Comparison of ENCODE assay signal across 8 cellular contexts in the genomic region with DNA sequence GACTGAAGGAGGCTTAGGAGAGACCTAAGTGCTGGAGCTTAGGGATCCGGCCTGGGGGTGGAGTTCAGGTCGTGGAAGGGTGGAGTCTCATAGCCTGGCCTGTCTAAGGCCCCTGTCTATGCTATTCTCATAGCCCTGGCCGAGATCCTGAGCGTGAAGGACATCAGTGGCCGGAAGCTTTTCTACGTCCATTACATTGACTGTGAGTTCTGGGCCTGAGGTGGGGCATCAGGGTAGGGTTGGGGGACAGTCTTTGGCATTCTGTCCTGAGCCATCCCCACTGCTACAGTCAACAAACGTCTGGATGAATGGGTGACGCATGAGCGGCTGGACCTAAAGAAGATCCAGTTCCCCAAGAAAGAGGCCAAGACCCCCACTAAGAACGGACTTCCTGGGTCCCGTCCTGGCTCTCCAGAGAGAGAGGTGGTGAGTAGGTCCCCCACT. TPM values are rescaled to one million over a fixed set of nuclear protein-coding genes. Genes with fewer than 3 reads are reported as not detected.
DNase-seq lines count a peak whose midpoint lies in the region; ATAC-seq and TF ChIP-seq lines count a peak whose summit lies in the region.

No MANE protein-coding gene starts in this region.

- H3K27ac ChIP-seq in Panc1 (ENCODE audit: low read length), result peak overlapping the region; percentile 97
- H3K27ac ChIP-seq in esophagus (ENCODE audit: low read depth in 2 of 2, low read length in 1 of 2), result peak overlapping the region; percentile 97 to 100
- peak overlapping the region; percentile 100 for H3K27ac ChIP-seq in psoas muscle

- no peaks in the 10 kb centered on the region for H3K27me3 ChIP-seq in GM06990 (replicated peaks; ENCODE audit: control insufficient read depth, insufficient read depth, low read length)
- no peaks in the 10 kb centered on the region for H3K27me3 ChIP-seq in Panc1 (ENCODE audit: control insufficient read depth, insufficient read depth, low read length)
- no peaks in the 10 kb centered on the region for H3K27me3 ChIP-seq in esophagus (ENCODE audit: control insufficient read depth in 1 of 2, insufficient read depth in 2 of 2, low read length in 2 of 2)
- H3K27me3 ChIP-seq in psoas muscle (ENCODE audit: insufficient read depth in 3 of 3, low read length in 2 of 3), result no peaks in the 10 kb centered on the region

- peak overlapping the region; percentile 94 for H3K4me3 ChIP-seq in GM06990 (replicated peaks; ENCODE audit: low read depth, low read length)
- peak overlapping the region; percentile 59 to 84 for H3K4me3 ChIP-seq in Panc1 (ENCODE audit: low read depth in 2 of 2, low read length in 2 of 2)
- H3K4me3 ChIP-seq in esophagus (ENCODE audit: low read depth in 1 of 2, low read length in 2 of 2), result peak overlapping the region; percentile 70 to 88
- peak overlapping the region; percentile 90 for H3K4me3 ChIP-seq in psoas muscle

- no peak for ATAC-seq in Panc1
- ATAC-seq in psoas muscle, result no peak
- ATAC-seq in GM21619 (IDR thresholded peaks at IDR 0.05; ENCODE audit: unreplicated experiment), result no peak

- CTCF ChIA-PET in Panc1 (lab: Charles Lee), result interaction anchor here (0.6 to 2.3 kb wide), 5 partner anchors 32 to 172 kb away, joined by 3 to 12 read pairs (median 9); no protein-coding TSS in a partner anchor

- intact Hi-C loops in Panc1 (cut with micrococcal nuclease; ENCODE audit: unreplicated experiment) (loop anchor here (5.0 kb wide), 1 partner anchor 105 kb away; no protein-coding TSS in a partner anchor), psoas muscle (cut with DNase I) (loop anchor here in 1 of 2 donors (5.0 kb wide), 3 partner anchors 70 to 275 kb away; partner anchors contain the start of genes AP5B1 and PCNX3)

- H3K4me1 ChIP-seq in Panc1 (ENCODE audit: control insufficient read depth, insufficient read depth, low read length), result peaks cover 12% of the 10 kb centered on the region
- H3K4me1 ChIP-seq in esophagus (ENCODE audit: control insufficient read depth in 2 of 2, insufficient read depth in 2 of 2, low read length in 1 of 2), result peaks cover 0 to 4% of the 10 kb centered on the region in 2 donors
- peaks cover 13% of the 10 kb centered on the region for H3K4me1 ChIP-seq in psoas muscle

- WGBS in esophagus, 2 donors, result 27 to 30% methylated on average over 11 of the region's 11 CpGs
- 24 to 30% (median 26%) methylated on average over 11 of the region's 11 CpGs for WGBS in psoas muscle, 3 donors

- POLR2A ChIA-PET in Panc1 (lab: Charles Lee), result interaction anchor here (1.1 to 1.8 kb wide), 2 partner anchors 141 to 147 kb away, joined by 4 to 8 read pairs; partner anchors contain the start of gene MUS81

- peaks cover 29% of the 10 kb centered on the region for H3K36me3 ChIP-seq in GM06990 (ENCODE audit: control insufficient read depth, insufficient read depth, low read length)
- H3K36me3 ChIP-seq in Panc1 (ENCODE audit: control insufficient read depth, insufficient read depth, low read length), result peaks cover 16% of the 10 kb centered on the region; the same call in 1 of the 2 replicates
- peaks cover 15 to 34% of the 10 kb centered on the region in 2 donors for H3K36me3 ChIP-seq in esophagus (ENCODE audit: control insufficient read depth in 2 of 2, insufficient read depth in 2 of 2, low read length in 1 of 2)
- peaks cover 20 to 50% of the 10 kb centered on the region in 2 donors for H3K36me3 ChIP-seq in psoas muscle (ENCODE audit: insufficient read depth in 1 of 2, low read depth in 1 of 2)

- TF ChIP-seq CTCF in GM06990 (IDR thresholded peaks at IDR 0.05; ENCODE audit: insufficient read depth, low read length, poor library complexity, severe bottlenecking) (no peak), Panc1 (IDR thresholded peaks at IDR 0.05) (no peak), psoas muscle (IDR thresholded peaks at IDR 0.05) (no peak)

- in situ Hi-C loops in Panc1 (cut with HindIII; ENCODE audit: low pct_unique_long_range_greater_than_20kb, low sequenced_read_pairs), result no loop called here

- H3K9me3 ChIP-seq in Panc1 (ENCODE audit: control insufficient read depth, insufficient read depth, low read depth, low read length) (no peaks in the 10 kb centered on the region), esophagus (ENCODE audit: control insufficient read depth in 2 of 2, insufficient read depth in 1 of 2, low read depth in 1 of 2, low read length in 1 of 2) (no peaks in the 10 kb centered on the region), psoas muscle (no peaks in the 10 kb centered on the region)

- DNase-seq in GM06990 (ENCODE audit: extremely low read depth, insufficient read length) (no peak), Panc1 (ENCODE audit: low read depth, low spot score) (no peak), psoas muscle (no peak), COLO668 (lab: John Stamatoyannopoulos, UW; ENCODE audit: unreplicated experiment) (no peak), NCI-H128 (lab: John Stamatoyannopoulos, UW; ENCODE audit: unreplicated experiment) (no peak)
- no peak for DNase-seq in central memory CD4-positive, alpha-beta T cell

- TSS peak; percentile 90 for BruUV-seq in Panc1 (replicated peaks; lab: Mats Ljungman, UMichigan)

RNA-seq across cellular contexts. Expression of gene KAT5, which starts 0.6 kb away (rescaled TPM):
- total RNA-seq in Panc1 (2021; ENCODE audit: unreplicated experiment), result 84.2 TPM
- polyA plus RNA-seq in Panc1 (2012; ENCODE audit: insufficient read length), result 74.1 TPM
- polyA plus RNA-seq in esophagus, result 10 to 100 TPM; 55.6 to 60.3 TPM
- total RNA-seq in psoas muscle, result 10 to 100 TPM; 34.5 to 56.4 (median 41.8) TPM
- polyA plus RNA-seq in psoas muscle, result 10 to 100 TPM; 36.4 to 67.2 (median 51.2) TPM

RNA-seq across cellular contexts. Expression of gene RNASEH2C, which starts 7.9 kb away (rescaled TPM):
- total RNA-seq in Panc1 (2021; ENCODE audit: unreplicated experiment) (107 TPM), psoas muscle (10 to 100 TPM; 17.5 to 38.4 (median 28.1) TPM)
- 133 TPM for polyA plus RNA-seq in Panc1 (2012; ENCODE audit: insufficient read length)
- polyA plus RNA-seq in esophagus (10 to 100 TPM; 26.3 to 41.8 TPM), psoas muscle (10 to 100 TPM; 39.3 to 62.3 (median 47.1) TPM)

RNA-seq across cellular contexts. Expression of gene RELA, which starts 49.9 kb away (rescaled TPM):
- total RNA-seq in Panc1 (2021; ENCODE audit: unreplicated experiment) (141 TPM), psoas muscle (10 to 100 TPM; 48.7 to 72.6 (median 65.2) TPM)
- 178 TPM for polyA plus RNA-seq in Panc1 (2012; ENCODE audit: insufficient read length)
- polyA plus RNA-seq in esophagus (10 to 100 TPM; 39.6 to 40.0 TPM), psoas muscle (10 to 100 TPM; 42.1 to 64.9 (median 64.0) TPM)
